ENCODE assay signal across 36 cellular contexts in the genomic region with DNA sequence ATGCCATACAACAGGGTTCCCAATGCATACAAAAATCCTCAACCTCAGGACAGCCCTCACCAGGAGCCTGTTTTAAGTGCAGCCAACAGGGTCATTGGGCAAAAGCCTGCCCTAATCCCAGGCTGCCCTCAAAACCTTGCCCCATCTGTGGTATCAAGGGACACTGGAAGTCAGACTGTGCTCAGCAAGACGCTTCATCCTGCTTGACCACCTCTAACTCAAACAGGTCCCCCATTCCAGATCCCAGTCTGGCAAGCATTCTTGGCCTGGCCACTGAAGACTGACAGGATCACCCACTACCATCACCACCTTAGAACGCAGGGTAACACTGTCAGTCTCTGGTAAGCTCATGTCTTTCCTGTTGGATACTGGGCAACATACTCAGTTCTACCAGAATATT. TPM values are rescaled to one million over a fixed set of nuclear protein-coding genes. Genes with fewer than 3 reads are reported as not detected.
"Had no signal": no experiment of that assay in that cellular context is flagged by ENCODE, and none has a peak within 500 bp of the region (broad histone marks: within the 10 kb centered on the region; RNA-seq: fewer than 3 reads in every experiment).

No MANE protein-coding gene starts in this region.

- H3K27me3 Mint-ChIP-seq: activated CD4-positive, alpha-beta memory T cell treated with anti-CD3 and anti-CD28 coated beads, Interleukin-2, amount 10 ng/mL, durations not matched to agents 7 days and 5 days; activated CD4-positive, alpha-beta T cell treated with anti-CD3 and anti-CD28 coated beads, Interleukin-2, amount 10 ng/mL, durations not matched to agents 7 days and 5 days; activated CD8-positive, alpha-beta memory T cell treated with anti-CD3 and anti-CD28 coated beads, Interleukin-2, amount 10 ng/mL, durations not matched to agents 7 days and 5 days; activated naive CD4-positive, alpha-beta T cell treated with anti-CD3 and anti-CD28 coated beads, Interleukin-2, amount 10 ng/mL, durations not matched to agents 7 days and 5 days had no signal

- H3K4me3 ChIP-seq: ascending aorta, body of pancreas, breast epithelium had no signal

- H3K4me1 Mint-ChIP-seq: activated B cell treated with CpG ODN at 0.5 μM for 24 hours had no signal

- H3K36me3 ChIP-seq: ascending aorta, brain microvascular endothelial cell, breast epithelium had no signal

- H3K27me3 ChIP-seq: ascending aorta, body of pancreas, brain microvascular endothelial cell, breast epithelium had no signal

- H3K4me1 ChIP-seq: ascending aorta, breast epithelium had no signal

- H3K27ac Mint-ChIP-seq: activated B cell treated with CpG ODN at 0.5 μM for 24 hours; activated CD4-positive, alpha-beta memory T cell treated with anti-CD3 and anti-CD28 coated beads, Interleukin-2, amount 10 ng/mL, durations not matched to agents 7 days and 5 days; activated CD4-positive, alpha-beta T cell treated with anti-CD3 and anti-CD28 coated beads for 36 hours; activated CD4-positive, alpha-beta T cell treated with anti-CD3 and anti-CD28 coated beads, Interleukin-2, amount 10 ng/mL, durations not matched to agents 7 days and 5 days; activated CD8-positive, alpha-beta memory T cell treated with anti-CD3 and anti-CD28 coated beads, Interleukin-2, amount 10 ng/mL, durations not matched to agents 7 days and 5 days; activated CD8-positive, alpha-beta T cell treated with anti-CD3 and anti-CD28 coated beads, Interleukin-2, amount 10 ng/mL, durations not matched to agents 7 days and 5 days; activated naive CD4-positive, alpha-beta T cell treated with anti-CD3 and anti-CD28 coated beads, Interleukin-2, amount 10 ng/mL, durations not matched to agents 7 days and 5 days; activated naive CD4-positive, alpha-beta T cell treated with anti-CD3 and anti-CD28 coated beads, Interleukin-2, amount 50 U/mL, for 24 hours; activated naive CD8-positive, alpha-beta T cell; activated naive CD8-positive, alpha-beta T cell treated with anti-CD3 and anti-CD28 coated beads, Interleukin-2, amount 10 ng/mL, durations not matched to agents 7 days and 5 days; activated naive CD8-positive, alpha-beta T cell treated with anti-CD3 and anti-CD28 coated beads, Interleukin-2, amount 50 U/mL, for 24 hours; activated T-cell treated with anti-CD3 and anti-CD28 coated beads, Interleukin-2, amount 50 U/mL, for 24 hours; activated T-helper 2 cell treated with anti-CD3 and anti-CD28 coated beads, Interferon-gamma antibody, Interleukin-2, Interleukin-4, amounts not matched to agents 10 μg/mL and 5 μg/mL and 100 μg/mL, durations not matched to agents 14 hours and 24 hours and 36 hours; T-cell; T-helper 2 cell treated with Interferon-gamma antibody and Interleukin-4, amounts not matched to agents 5 μg/mL and 100 μg/mL, for 36 hours had no signal

- DNase-seq: activated B cell treated with CpG ODN at 0.5 μM for 24 hours; activated CD4-positive, alpha-beta memory T cell treated with anti-CD3 and anti-CD28 coated beads, Interleukin-2, amount 10 ng/mL, durations not matched to agents 7 days and 5 days; activated CD4-positive, alpha-beta T cell treated with anti-CD3 and anti-CD28 coated beads for 36 hours; activated CD4-positive, alpha-beta T cell treated with anti-CD3 and anti-CD28 coated beads for 48 hours; activated CD4-positive, alpha-beta T cell treated with anti-CD3 and anti-CD28 coated beads, Interleukin-2, amount 10 ng/mL, durations not matched to agents 7 days and 5 days; activated CD4-positive, alpha-beta T cell treated with anti-CD3 and anti-CD28 coated beads, Interleukin-2, amount 50 U/mL, for 48 hours; activated CD4-positive, CD25-positive, alpha-beta regulatory T cell treated with anti-CD3 and anti-CD28 coated beads, Interleukin-2, amount 50 U/mL, for 72 hours; activated CD8-positive, alpha-beta memory T cell treated with anti-CD3 and anti-CD28 coated beads for 24 hours; activated CD8-positive, alpha-beta memory T cell treated with anti-CD3 and anti-CD28 coated beads, Interleukin-2, amount 10 ng/mL, durations not matched to agents 7 days and 5 days; activated CD8-positive, alpha-beta memory T cell treated with anti-CD3 and anti-CD28 coated beads, Interleukin-2, amount 50 U/mL, for 48 hours; activated CD8-positive, alpha-beta T cell treated with anti-CD3 and anti-CD28 coated beads, Interleukin-2, amount 10 ng/mL, durations not matched to agents 7 days and 5 days; activated effector memory CD4-positive, alpha-beta T cell treated with Interleukin-2 at 50 U/mL for 16 hours; activated gamma-delta T cell; activated naive CD4-positive, alpha-beta T cell treated with anti-CD3 and anti-CD28 coated beads, Interleukin-2, amount 10 ng/mL, durations not matched to agents 7 days and 5 days; activated naive CD4-positive, alpha-beta T cell treated with Interleukin-2 at 50 U/mL for 16 hours; activated naive CD8-positive, alpha-beta T cell treated with anti-CD3 and anti-CD28 coated beads, Interleukin-2, amount 10 ng/mL, durations not matched to agents 7 days and 5 days; activated naive CD8-positive, alpha-beta T cell treated with anti-CD3 and anti-CD28 coated beads, Interleukin-2, amount 50 U/mL, for 24 hours; activated T-cell treated with anti-CD3 and anti-CD28 coated beads, Interleukin-2, amount 50 U/mL, for 24 hours; activated T-cell treated with anti-CD3 and anti-CD28 coated beads, Interleukin-2, amount 50 U/mL, for 48 hours; amygdala; anterior cingulate cortex; body of pancreas; brain microvascular endothelial cell; central memory CD4-positive, alpha-beta T cell; T-cell; T-helper 2 cell; T-helper 9 cell had no signal

- H3K27ac ChIP-seq: ascending aorta, body of pancreas, brain microvascular endothelial cell, breast epithelium, VCaP had no signal

- ATAC-seq: activated CD4-positive, alpha-beta T cell treated with anti-CD3 and anti-CD28 coated beads for 36 hours; activated CD8-positive, alpha-beta memory T cell treated with anti-CD3 and anti-CD28 coated beads, Interleukin-2, amount 10 ng/mL, durations not matched to agents 7 days and 5 days; activated CD8-positive, alpha-beta T cell treated with anti-CD3 and anti-CD28 coated beads, Interleukin-2, amount 10 ng/mL, durations not matched to agents 7 days and 5 days; activated naive CD8-positive, alpha-beta T cell treated with anti-CD3 and anti-CD28 coated beads, Interleukin-2, amount 50 U/mL, for 24 hours; body of pancreas; T-cell had no signal

- H3K4me3 Mint-ChIP-seq: activated B cell treated with CpG ODN at 0.5 μM for 24 hours; activated CD4-positive, alpha-beta memory T cell treated with anti-CD3 and anti-CD28 coated beads, Interleukin-2, amount 10 ng/mL, durations not matched to agents 7 days and 5 days; activated CD4-positive, alpha-beta T cell treated with anti-CD3 and anti-CD28 coated beads for 36 hours; activated CD4-positive, alpha-beta T cell treated with anti-CD3 and anti-CD28 coated beads, Interleukin-2, amount 10 ng/mL, durations not matched to agents 7 days and 5 days; activated CD8-positive, alpha-beta memory T cell treated with anti-CD3 and anti-CD28 coated beads, Interleukin-2, amount 10 ng/mL, durations not matched to agents 7 days and 5 days; activated CD8-positive, alpha-beta T cell treated with anti-CD3 and anti-CD28 coated beads, Interleukin-2, amount 10 ng/mL, durations not matched to agents 7 days and 5 days; activated naive CD4-positive, alpha-beta T cell treated with anti-CD3 and anti-CD28 coated beads, Interleukin-2, amount 10 ng/mL, durations not matched to agents 7 days and 5 days; activated naive CD4-positive, alpha-beta T cell treated with anti-CD3 and anti-CD28 coated beads, Interleukin-2, amount 50 U/mL, for 24 hours; activated naive CD8-positive, alpha-beta T cell; activated naive CD8-positive, alpha-beta T cell treated with anti-CD3 and anti-CD28 coated beads, Interleukin-2, amount 10 ng/mL, durations not matched to agents 7 days and 5 days; activated naive CD8-positive, alpha-beta T cell treated with anti-CD3 and anti-CD28 coated beads, Interleukin-2, amount 50 U/mL, for 24 hours; activated T-cell treated with anti-CD3 and anti-CD28 coated beads, Interleukin-2, amount 50 U/mL, for 24 hours; T-cell; T-helper 2 cell treated with Interferon-gamma antibody and Interleukin-4, amounts not matched to agents 5 μg/mL and 100 μg/mL, for 36 hours had no signal

RNA-seq across cellular contexts. Expression of a gene that starts 15.0 kb away (rescaled TPM):
- total RNA-seq: activated B cell treated with CpG ODN at 0.5 μM for 24 hours; activated CD4-positive, alpha-beta memory T cell treated with anti-CD3 and anti-CD28 coated beads, Interleukin-2, amount 10 ng/mL, durations not matched to agents 7 days and 5 days; activated CD4-positive, alpha-beta T cell treated with anti-CD3 and anti-CD28 coated beads for 36 hours; activated CD4-positive, alpha-beta T cell treated with anti-CD3 and anti-CD28 coated beads, Interleukin-2, amount 10 ng/mL, durations not matched to agents 7 days and 5 days; activated CD8-positive, alpha-beta memory T cell treated with anti-CD3 and anti-CD28 coated beads, Interleukin-2, amount 10 ng/mL, durations not matched to agents 7 days and 5 days; activated CD8-positive, alpha-beta T cell treated with anti-CD3 and anti-CD28 coated beads, Interleukin-2, amount 10 ng/mL, durations not matched to agents 7 days and 5 days; activated naive CD8-positive, alpha-beta T cell treated with anti-CD3 and anti-CD28 coated beads, Interleukin-2, amount 10 ng/mL, durations not matched to agents 7 days and 5 days; activated T-helper 2 cell treated with anti-CD3 and anti-CD28 coated beads, Interferon-gamma antibody, Interleukin-2, Interleukin-4, amounts not matched to agents 10 μg/mL and 5 μg/mL and 100 μg/mL, durations not matched to agents 14 hours and 24 hours and 36 hours; ascending aorta; body of pancreas; breast epithelium; cerebellum; T-cell; T-helper 1 cell treated with Interleukin-12 subunit alpha and Interleukin-12 subunit beta and Interleukin-4 antibody, amounts not matched to agents 30 ng/mL and 1 ng/mL, for 36 hours had no signal
